Comparison of ENCODE assay signal across 8 cellular contexts in genomic region chr1:119367332-119368124, GRCh38. TPM values are rescaled to one million over a fixed set of nuclear protein-coding genes. Genes with fewer than 3 reads are reported as not detected.
A peak's percentile ranks its signal among the peaks of the same experiment; 100 is the strongest.
DNase-seq lines count a peak whose midpoint lies in the region; ATAC-seq and TF ChIP-seq lines count a peak whose summit lies in the region.

No MANE protein-coding gene starts in this region.

- H3K9me3 ChIP-seq in PC-9 (ENCODE audit: insufficient read depth, low read depth) (no peaks in the 10 kb centered on the region), psoas muscle (no peaks in the 10 kb centered on the region)

- peak; percentile 0 to 13 for DNase-seq in AML-193 (lab: John Stamatoyannopoulos, UW)
- DNase-seq in GM20000 (ENCODE audit: low spot score): peak; percentile 54
- DNase-seq in PC-9: no peak
- DNase-seq in fibroblast of peridontal ligament (ENCODE audit: extremely low read depth): peak; percentile 72
- DNase-seq in psoas muscle: no peak
- no peak for DNase-seq in stimulated activated CD4-positive, alpha-beta T cell treated with anti-CD3 and anti-CD28 coated beads, Interleukin-4, amount 100 ng/mL, for 4 hours
- DNase-seq in NCI-H2029 (lab: John Stamatoyannopoulos, UW): no peak

- CTCF ChIA-PET in PC-9 (lab: Charles Lee): interaction anchor here (0.7 to 0.9 kb wide), 2 partner anchors 92 to 1609 kb away, joined by 3 read pairs; no protein-coding TSS in a partner anchor

- H3K4me3 ChIP-seq in PC-9 (no peak overlapping the region), psoas muscle (no peak overlapping the region)

- peak in 1 of 4 donors; percentile 51 for ATAC-seq in psoas muscle
- no peak for ATAC-seq in GM18873 (IDR thresholded peaks at IDR 0.05; ENCODE audit: low FRiP score, unreplicated experiment)

- H3K27me3 ChIP-seq in PC-9 (ENCODE audit: insufficient read depth, low read depth) (no peaks in the 10 kb centered on the region), psoas muscle (ENCODE audit: insufficient read depth in 3 of 3, low read length in 2 of 3) (no peaks in the 10 kb centered on the region)

- H3K27ac ChIP-seq in PC-9: no peak overlapping the region
- H3K27ac ChIP-seq in psoas muscle: no peak overlapping the region

- POLR2A ChIA-PET in PC-9 (lab: Charles Lee; ENCODE audit: unreplicated experiment): no interaction called here

- no TSS peak for BruUV-seq in PC-9 (replicated peaks; lab: Mats Ljungman, UMichigan)

- no peaks in the 10 kb centered on the region for H3K9me2 ChIP-seq in PC-9 (ENCODE audit: insufficient read depth)

- H3K4me2 ChIP-seq in PC-9: no peak overlapping the region

- peaks cover 3% of the 10 kb centered on the region; the same call in 1 of the 2 replicates for H3K4me1 ChIP-seq in PC-9 (replicated peaks; ENCODE audit: insufficient read depth)
- H3K4me1 ChIP-seq in psoas muscle: no peaks in the 10 kb centered on the region

- no peaks in the 10 kb centered on the region for H4K20me1 ChIP-seq in PC-9 (ENCODE audit: insufficient read depth)

- TF ChIP-seq CTCF in GM20000 (IDR thresholded peaks at IDR 0.05; ENCODE audit: extremely low read depth, missing control alignments) (peak; percentile 71), PC-9 (conservative IDR thresholded peaks at IDR 0.05) (peak; percentile 99), psoas muscle (IDR thresholded peaks at IDR 0.05) (peak; percentile 66)

- H3K36me3 ChIP-seq in PC-9 (ENCODE audit: low read depth) (no peaks in the 10 kb centered on the region), psoas muscle (ENCODE audit: insufficient read depth in 1 of 2, low read depth in 1 of 2) (no peaks in the 10 kb centered on the region)

- no peaks in the 10 kb centered on the region for H3K79me2 ChIP-seq in PC-9 (ENCODE audit: low read depth)

- 71 to 72% (median 71%) methylated on average over 13 of the region's 13 CpGs for WGBS in psoas muscle, 3 donors

- no peak overlapping the region for H2AFZ ChIP-seq in PC-9

- no peaks in the 10 kb centered on the region for H3F3A ChIP-seq in PC-9 (ENCODE audit: insufficient read depth, low read depth)

- intact Hi-C loops in PC-9 (cut with micrococcal nuclease; ENCODE audit: unreplicated experiment) (loop anchor here (1.0 to 2.0 kb wide), 3 partner anchors 92 to 1291 kb away; no protein-coding TSS in a partner anchor), psoas muscle (cut with DNase I) (loop anchor here in 1 of 2 donors (5.0 kb wide), 1 partner anchor 90 kb away; no protein-coding TSS in a partner anchor)

RNA-seq across cellular contexts. Expression of gene HAO2, which starts 1.1 kb away (rescaled TPM):
- total RNA-seq in PC-9 (2021) (not detected in 2 replicates), psoas muscle (not detected)
- not detected for polyA plus RNA-seq in psoas muscle

RNA-seq across cellular contexts. Expression of gene HSD3B2, which starts 47.4 kb away (rescaled TPM):
- not detected in 2 replicates for total RNA-seq in PC-9 (2021)
- 1 to 10 TPM in 1 of 4 donors, not detected in 3; 5.4 TPM for total RNA-seq in psoas muscle
- not detected for polyA plus RNA-seq in psoas muscle

Comparison
In these comparisons a context has a peak if more than half of its experiments do, and no peak if none do; other contexts are left out.
1. DNase-seq: peak in AML-193 (2 of 2), GM20000 (single experiment) and fibroblast of peridontal ligament (single experiment); none in PC-9 (0 of 2), psoas muscle (0 of 2), stimulated activated CD4-positive, alpha-beta T cell treated with anti-CD3 and anti-CD28 coated beads, Interleukin-4, amount 100 ng/mL, for 4 hours (0 of 2) and NCI-H2029 (single experiment).
2. Peak in every context shown above with its lines, with median percentiles within 50 percentile points of each other: CTCF ChIP-seq.